ENCODE assay signal across 1 cellular context in the genomic region with DNA sequence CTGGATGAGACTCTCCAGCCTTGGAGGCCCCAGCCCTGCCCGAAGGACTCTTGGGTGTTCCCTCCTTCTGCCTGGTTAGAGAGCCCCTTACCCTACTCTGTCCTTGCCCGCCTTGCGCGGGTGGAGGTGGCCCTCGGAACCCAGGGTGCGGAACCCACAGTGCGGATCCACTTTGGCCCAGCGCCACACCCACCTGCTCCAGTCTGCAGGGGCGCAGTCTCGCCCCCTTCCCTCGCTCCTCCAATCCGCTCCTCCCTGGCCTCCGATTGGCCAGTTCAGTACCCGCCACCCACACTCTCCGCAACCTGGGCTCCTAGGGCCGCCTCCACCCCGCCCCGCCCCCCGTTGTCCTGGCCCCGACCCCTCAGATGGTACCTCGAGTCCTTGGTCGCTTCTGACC.
TF ChIP-seq lines count a peak whose summit lies in the region.

No MANE protein-coding gene starts in this region.

TF ChIP-seq in HCT116, 20 proteins besides CTCF, POLR2A, EP300 and RAD21 (continued from another document):
- TF ChIP-seq MAX (IDR thresholded peaks at IDR 0.05): no peak
- TF ChIP-seq YY1 (IDR thresholded peaks at IDR 0.05; ENCODE audit: extremely low read depth, insufficient replicate concordance, low read depth, low read length): no peak
- TF ChIP-seq ATF3 (IDR thresholded peaks at IDR 0.05): no peak
- TF ChIP-seq ZNF274 (IDR thresholded peaks at IDR 0.05; ENCODE audit: low read depth, low read length): no peak
- TF ChIP-seq EZH2phosphoT487 (IDR thresholded peaks at IDR 0.05; ENCODE audit: borderline replicate concordance): no peak
- TF ChIP-seq, protein P1, sequence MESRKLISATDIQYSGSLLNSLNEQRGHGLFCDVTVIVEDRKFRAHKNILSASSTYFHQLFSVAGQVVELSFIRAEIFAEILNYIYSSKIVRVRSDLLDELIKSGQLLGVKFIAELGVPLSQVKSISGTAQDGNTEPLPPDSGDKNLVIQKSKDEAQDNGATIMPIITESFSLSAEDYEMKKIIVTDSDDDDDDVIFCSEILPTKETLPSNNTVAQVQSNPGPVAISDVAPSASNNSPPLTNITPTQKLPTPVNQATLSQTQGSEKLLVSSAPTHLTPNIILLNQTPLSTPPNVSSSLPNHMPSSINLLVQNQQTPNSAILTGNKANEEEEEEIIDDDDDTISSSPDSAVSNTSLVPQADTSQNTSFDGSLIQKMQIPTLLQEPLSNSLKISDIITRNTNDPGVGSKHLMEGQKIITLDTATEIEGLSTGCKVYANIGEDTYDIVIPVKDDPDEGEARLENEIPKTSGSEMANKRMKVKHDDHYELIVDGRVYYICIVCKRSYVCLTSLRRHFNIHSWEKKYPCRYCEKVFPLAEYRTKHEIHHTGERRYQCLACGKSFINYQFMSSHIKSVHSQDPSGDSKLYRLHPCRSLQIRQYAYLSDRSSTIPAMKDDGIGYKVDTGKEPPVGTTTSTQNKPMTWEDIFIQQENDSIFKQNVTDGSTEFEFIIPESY (IDR thresholded peaks at IDR 0.05; ENCODE audit: extremely low read depth, insufficient replicate concordance, low read length): no peak
- no peak for TF ChIP-seq ZFX (IDR thresholded peaks at IDR 0.05)
